21 cellular contexts compared by ENCODE assay signal in the genomic region with DNA sequence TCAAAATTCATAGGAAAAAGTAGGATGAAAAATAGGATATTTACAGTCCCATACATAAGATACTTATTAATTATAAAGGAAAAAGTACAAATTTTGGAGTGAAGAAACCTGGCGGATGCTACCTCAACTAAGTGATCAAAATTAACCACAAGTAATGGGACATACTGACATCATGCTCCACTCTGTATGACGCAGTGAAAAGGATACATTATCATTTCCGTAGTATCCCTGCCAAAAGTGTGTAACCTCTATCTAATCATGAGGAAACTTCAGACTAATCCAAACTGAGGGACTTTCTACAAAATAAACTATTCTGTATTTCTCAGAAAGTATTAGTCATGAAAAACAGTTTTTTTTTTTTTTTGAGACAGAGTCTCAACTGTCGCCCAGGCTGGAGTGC.
"Had no signal": no experiment of that assay in that cellular context is flagged by ENCODE, and none has a peak within 500 bp of the region (broad histone marks: within the 10 kb centered on the region; RNA-seq: fewer than 3 reads in every experiment).

No MANE protein-coding gene starts in this region.

- H3K27me3 Mint-ChIP-seq: activated naive CD8-positive, alpha-beta T cell; naive B cell; stimulated activated memory B cell treated with anti-CD40 and anti-IgM and Interleukin-4, amounts not matched to agents 10 μg/mL and 1 μg/mL and 100 μg/mL, for 72 hours had no signal

- H2AFZ ChIP-seq: parathyroid adenoma had no signal

- DNase-seq: activated CD4-positive, alpha-beta T cell treated with anti-CD3 and anti-CD28 coated beads for 1 hour; activated CD4-positive, alpha-beta T cell treated with anti-CD3 and anti-CD28 coated beads, Interleukin-2, amount 50 U/mL, for 1 hour; activated CD8-positive, alpha-beta T cell treated with anti-CD3 and anti-CD28 coated beads, Interleukin-2, amount 10 ng/mL, durations not matched to agents 7 days and 5 days; amniotic stem cell; effector memory CD4-positive, alpha-beta T cell; foreskin keratinocyte; kidney; lower lobe of right lung; naive B cell; nucleus accumbens; stimulated activated CD4-positive, alpha-beta T cell treated with anti-CD3 and anti-CD28 coated beads, Interleukin-15, amount 100 ng/mL, for 24 hours; testis; trophoblast cell; uterus had no signal

- H3K4me3 Mint-ChIP-seq: activated CD8-positive, alpha-beta T cell treated with anti-CD3 and anti-CD28 coated beads, Interleukin-2, amount 10 ng/mL, durations not matched to agents 7 days and 5 days; activated naive CD8-positive, alpha-beta T cell; naive B cell; stimulated activated memory B cell treated with anti-CD40 and anti-IgM and Interleukin-4, amounts not matched to agents 10 μg/mL and 1 μg/mL and 100 μg/mL, for 72 hours had no signal

- H3K4me3 ChIP-seq: cardiac muscle cell, lower lobe of right lung, smooth muscle cell, testis, uterus had no signal

- H3K4me1 Mint-ChIP-seq: naive B cell; stimulated activated memory B cell treated with anti-CD40 and anti-IgM and Interleukin-4, amounts not matched to agents 10 μg/mL and 1 μg/mL and 100 μg/mL, for 72 hours had no signal

- FAIRE-seq: kidney had no signal

- H3K9ac ChIP-seq: parathyroid adenoma had no signal

- H3K27ac ChIP-seq: cardiac muscle cell, foreskin keratinocyte, lower lobe of right lung, parathyroid adenoma, testis, uterus had no signal

- H3K9me3 Mint-ChIP-seq: naive B cell; stimulated activated memory B cell treated with anti-CD40 and anti-IgM and Interleukin-4, amounts not matched to agents 10 μg/mL and 1 μg/mL and 100 μg/mL, for 72 hours had no signal

- H3K27ac Mint-ChIP-seq: activated CD8-positive, alpha-beta T cell treated with anti-CD3 and anti-CD28 coated beads, Interleukin-2, amount 10 ng/mL, durations not matched to agents 7 days and 5 days; activated naive CD8-positive, alpha-beta T cell; naive B cell; stimulated activated memory B cell treated with anti-CD40 and anti-IgM and Interleukin-4, amounts not matched to agents 10 μg/mL and 1 μg/mL and 100 μg/mL, for 72 hours had no signal

- H3K36me3 ChIP-seq: uterus had no signal

- H3K79me2 ChIP-seq: parathyroid adenoma had no signal

- H3K4me1 ChIP-seq: foreskin keratinocyte, lower lobe of right lung, parathyroid adenoma, testis, uterus had no signal

- H3K4me2 ChIP-seq: smooth muscle cell had no signal

- H3K27me3 ChIP-seq: cardiac muscle cell, foreskin keratinocyte, testis, uterus had no signal

- ATAC-seq: activated CD8-positive, alpha-beta T cell treated with anti-CD3 and anti-CD28 coated beads, Interleukin-2, amount 10 ng/mL, durations not matched to agents 7 days and 5 days; esophagus mucosa; foreskin keratinocyte; lower lobe of right lung; sciatic nerve; stimulated activated memory B cell treated with anti-CD40 and anti-IgM and Interleukin-4, amounts not matched to agents 10 μg/mL and 1 μg/mL and 100 μg/mL, for 72 hours had no signal

- H3K9me3 ChIP-seq: lower lobe of right lung, testis, uterus had no signal
